ENCODE assay signal across 18 cellular contexts in the genomic region with DNA sequence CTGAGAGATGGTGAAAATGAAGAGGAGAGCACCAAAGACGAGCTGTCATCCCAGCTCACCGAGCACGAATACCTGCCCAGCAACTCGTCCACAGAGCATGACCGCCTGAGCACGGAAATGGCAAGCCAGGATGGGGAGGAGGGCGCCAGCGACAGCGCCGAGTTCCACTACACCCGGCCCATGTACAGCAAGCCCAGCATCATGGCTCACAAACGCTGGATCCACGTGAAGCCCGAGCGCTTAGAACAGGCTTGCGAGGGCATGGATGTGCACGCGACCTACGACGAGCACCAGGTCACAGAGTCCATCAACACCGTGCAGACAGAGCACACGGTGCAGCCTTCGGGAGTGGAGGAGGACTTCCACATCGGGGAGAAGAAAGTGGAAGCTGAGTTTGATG.
"Had no signal": no experiment of that assay in that cellular context is flagged by ENCODE, and none has a peak within 500 bp of the region (broad histone marks: within the 10 kb centered on the region; RNA-seq: fewer than 3 reads in every experiment).

No MANE protein-coding gene starts in this region.

- H3K9me3 ChIP-seq: left lung, tibial artery had no signal

- ATAC-seq: activated CD4-positive, alpha-beta T cell treated with anti-CD3 and anti-CD28 coated beads for 36 hours; activated naive CD4-positive, alpha-beta T cell treated with anti-CD3 and anti-CD28 coated beads, Interleukin-2, amount 50 U/mL, for 72 hours; activated T-helper 17 cell treated with anti-CD3 and anti-CD28 coated beads, Interleukin-2, amount 50 U/mL, for 72 hours; foreskin keratinocyte; left lung; stimulated activated naive CD8-positive, alpha-beta T cell treated with anti-CD3 and anti-CD28 coated beads, Interleukin-15, Interleukin-2, amounts not matched to agents 100 U/mL and 50 U/mL, for 24 hours had no signal

- H3K4me3 ChIP-seq: left lung, tibial artery had no signal

- H3K27ac ChIP-seq: foreskin keratinocyte, left lung, tibial artery had no signal

- H3K27me3 ChIP-seq: foreskin keratinocyte, left lung, tibial artery had no signal

- DNase-seq: activated B cell treated with CpG ODN at 0.5 μM for 24 hours; activated CD4-positive, alpha-beta T cell treated with anti-CD3 and anti-CD28 coated beads for 36 hours; activated CD4-positive, alpha-beta T cell treated with anti-CD3 and anti-CD28 coated beads, Interleukin-2, amount 50 U/mL, for 4 hours; activated CD8-positive, alpha-beta memory T cell treated with anti-CD3 and anti-CD28 coated beads for 24 hours; activated CD8-positive, alpha-beta memory T cell treated with anti-CD3 and anti-CD28 coated beads, Interleukin-2, amount 50 U/mL, for 4 hours; activated T-cell treated with anti-CD3 and anti-CD28 coated beads, Interleukin-2, amount 50 U/mL, for 24 hours; dermis blood vessel endothelial cell; effector memory CD4-positive, alpha-beta T cell; foreskin keratinocyte; kidney; left lung; stimulated activated CD4-positive, alpha-beta T cell treated with anti-CD3 and anti-CD28 coated beads, Interleukin-4, amount 100 ng/mL, for 24 hours; stimulated activated naive CD8-positive, alpha-beta T cell treated with anti-CD3 and anti-CD28 coated beads, Interleukin-15, Interleukin-2, amounts not matched to agents 100 U/mL and 50 U/mL, for 24 hours; T-helper 1 cell; T-helper 9 cell; tibial artery had no signal

- H3K4me1 ChIP-seq: foreskin keratinocyte, left lung, tibial artery had no signal
